In the genomic region with DNA sequence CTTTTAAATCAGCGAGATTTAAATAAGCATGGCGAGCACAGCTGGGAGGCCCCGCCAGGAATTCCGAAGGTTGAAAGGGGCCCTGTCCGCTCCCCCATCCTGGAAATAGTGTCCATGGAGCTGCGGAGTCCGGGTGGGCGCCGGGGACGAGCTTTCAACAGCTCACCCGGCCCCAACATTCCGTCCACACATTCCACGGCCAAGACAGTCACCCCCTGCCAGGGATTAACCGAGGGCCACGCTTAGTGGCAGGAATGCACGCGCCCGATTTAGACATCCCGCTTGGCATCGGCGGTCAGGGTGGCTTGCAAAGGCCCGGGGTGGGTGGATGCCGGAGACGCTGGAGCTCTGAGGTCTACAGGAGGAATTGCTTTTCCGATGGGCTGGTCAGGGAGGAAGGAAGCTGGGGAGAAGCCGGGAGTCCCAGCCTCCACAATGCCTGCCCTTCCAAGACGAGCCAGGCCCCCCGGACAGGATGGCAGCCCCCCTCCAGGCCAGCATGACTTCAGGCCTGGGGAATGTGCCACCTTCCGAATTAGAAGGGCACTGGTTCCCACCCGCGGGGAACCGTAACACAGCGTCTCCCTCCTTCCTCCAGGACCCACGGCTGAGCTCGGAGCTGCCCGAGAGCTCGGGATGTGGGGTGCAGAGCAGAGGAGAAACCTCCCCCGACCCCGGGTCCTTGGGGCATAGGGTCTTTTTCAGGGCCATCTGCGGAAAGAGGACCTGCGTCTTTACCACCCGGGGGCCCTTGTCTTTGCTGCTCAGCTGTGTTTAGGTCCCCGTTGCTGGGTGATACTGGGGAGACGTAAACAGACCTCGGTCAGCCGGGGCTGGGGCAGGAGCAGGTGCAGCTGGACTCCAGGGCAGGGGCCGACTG, we compare ENCODE assay signal across 11 cellular contexts. TPM values are rescaled to one million over a fixed set of nuclear protein-coding genes. Genes with fewer than 3 reads are reported as not detected.
DNase-seq lines count a peak whose midpoint lies in the region; ATAC-seq lines count a peak whose summit lies in the region.
"Had no signal": no experiment of that assay in that cellular context is flagged by ENCODE, and none has a peak within 500 bp of the region (broad histone marks: within the 10 kb centered on the region; RNA-seq: fewer than 3 reads in every experiment).

No MANE protein-coding gene starts in this region.

- H3K4me3 ChIP-seq in skeletal muscle tissue (ENCODE audit: low read length in 3 of 3), result peak overlapping the region; percentile 59 to 72 (median 60)
- H3K4me3 ChIP-seq: pancreas had no signal

- DNase-seq in HK-2 (ENCODE audit: unreplicated experiment) (peak; percentile 38), ecto neural progenitor cell (ENCODE audit: low spot score) (peak; percentile 76), iPS-NIHi7 (ENCODE audit: extremely low spot score) (peak; percentile 70), cortex of kidney (lab: John Stamatoyannopoulos, UW) (no peak), NCI-H2171 treated with DMSO at 0.1 percent for 48 hours (lab: John Stamatoyannopoulos, UW) (no peak), RKO (ENCODE audit: low spot score) (no peak)
- DNase-seq: activated CD4-positive, alpha-beta T cell treated with anti-CD3 and anti-CD28 coated beads for 36 hours; activated naive CD8-positive, alpha-beta T cell treated with anti-CD3 and anti-CD28 coated beads for 36 hours had no signal

- no peak overlapping the region for H3K27ac ChIP-seq in skeletal muscle tissue (ENCODE audit: low read depth, low read length)
- H3K27ac ChIP-seq: pancreas had no signal

- H3K4me1 ChIP-seq in skeletal muscle tissue (ENCODE audit: control insufficient read depth in 3 of 3, insufficient read depth in 3 of 3, low read length in 3 of 3), result peaks cover 3 to 8% (median 7%) of the 10 kb centered on the region in 3 donors
- H3K4me1 ChIP-seq: pancreas had no signal

- no peaks in the 10 kb centered on the region for H3K9me3 ChIP-seq in skeletal muscle tissue (ENCODE audit: control insufficient read depth in 3 of 3, low read length in 3 of 3)
- H3K9me3 ChIP-seq: pancreas had no signal

- ATAC-seq in GM21737 (IDR thresholded peaks at IDR 0.05; ENCODE audit: unreplicated experiment), result no peak
- ATAC-seq: activated CD4-positive, alpha-beta T cell treated with anti-CD3 and anti-CD28 coated beads for 36 hours had no signal

- H3K36me3 ChIP-seq in skeletal muscle tissue (ENCODE audit: control insufficient read depth in 3 of 3, insufficient read depth in 3 of 3, low read length in 3 of 3), result no peaks in the 10 kb centered on the region
- H3K36me3 ChIP-seq: pancreas had no signal

- H3K9ac ChIP-seq in skeletal muscle tissue (ENCODE audit: low read depth in 1 of 3, low read length in 3 of 3), result peak overlapping the region; percentile 70 to 79 (median 70)

- H3K27me3 ChIP-seq in skeletal muscle tissue (ENCODE audit: control insufficient read depth in 3 of 3, insufficient read depth in 3 of 3, low read length in 3 of 3), result no peaks in the 10 kb centered on the region
- H3K27me3 ChIP-seq: pancreas had no signal

RNA-seq across cellular contexts. Expression of a gene that starts 26.9 kb away (rescaled TPM):
- 172 TPM for total RNA-seq in skeletal muscle tissue

Comparison
In these comparisons a context has a peak if more than half of its experiments do, and no peak if none do; other contexts are left out.
1. DNase-seq: peak in HK-2 (single experiment), ecto neural progenitor cell (single experiment) and iPS-NIHi7 (single experiment); none in cortex of kidney (single experiment), NCI-H2171 treated with DMSO at 0.1 percent for 48 hours (single experiment) and RKO (single experiment).